Comparison of ENCODE assay signal across 32 cellular contexts in genomic region chr2:25966531-25967265, GRCh38. TPM values are rescaled to one million over a fixed set of nuclear protein-coding genes. Genes with fewer than 3 reads are reported as not detected.
DNase-seq lines count a peak whose midpoint lies in the region; ATAC-seq, FAIRE-seq and TF ChIP-seq lines count a peak whose summit lies in the region.
"Had no signal": no experiment of that assay in that cellular context is flagged by ENCODE, and none has a peak within 500 bp of the region (broad histone marks: within the 10 kb centered on the region; RNA-seq: fewer than 3 reads in every experiment).

No MANE protein-coding gene starts in this region.

- TF ChIP-seq RAD21 in A549 (conservative IDR thresholded peaks at IDR 0.05 in 1 of 2, IDR thresholded peaks at IDR 0.05 in 1 of 2) (no peak), HCT116 (IDR thresholded peaks at IDR 0.05; ENCODE audit: low read depth) (no peak)

- no peaks in the 10 kb centered on the region for H3K79me2 ChIP-seq in HCT116 (ENCODE audit: insufficient read depth, low read length)

- H3K27me3 Mint-ChIP-seq in mesothelial cell of epicardium (ENCODE audit: low read depth), result no peaks in the 10 kb centered on the region

- RAD21 ChIA-PET in HCT116 (lab: Charles Lee; ENCODE audit: low non-redundant PET in 1 of 2, low total read pairs in 2 of 2, uncharacterized antibody in 2 of 2, unreplicated experiment in 2 of 2), result no interaction called here

- H3K4me3 Mint-ChIP-seq in mesothelial cell of epicardium, result no peak overlapping the region
- H3K4me3 Mint-ChIP-seq: H9; neural progenitor cell; T-helper 1 cell treated with Interleukin-12 subunit alpha and Interleukin-12 subunit beta and Interleukin-4 antibody, amounts not matched to agents 30 μg/mL and 1 μg/mL, for 36 hours had no signal

- no peaks in the 10 kb centered on the region for H3K27me3 ChIP-seq in HCT116 (ENCODE audit: insufficient read depth, low read length)
- H3K27me3 ChIP-seq in sigmoid colon, result no peaks in the 10 kb centered on the region
- H3K27me3 ChIP-seq: breast epithelium, gastroesophageal sphincter, MG63, neural progenitor cell, Peyer's patch, SJSA1, vagina had no signal

- TF ChIP-seq CTCF in A549 (IDR thresholded peaks at IDR 0.05), result no peak
- peak in 2 of 3 experiments; percentile 11 to 32; a peak in 2 of 6 replicates for TF ChIP-seq CTCF in HCT116 (IDR thresholded peaks at IDR 0.05 in 2 of 3, conservative IDR thresholded peaks at IDR 0.05 in 1 of 3; ENCODE audit: borderline replicate concordance in 1 of 3, insufficient read depth in 1 of 3, low read depth in 2 of 3, low read length in 2 of 3)
- no peak for TF ChIP-seq CTCF in mesothelial cell of epicardium (IDR thresholded peaks at IDR 0.05; ENCODE audit: unreplicated experiment)
- TF ChIP-seq CTCF in sigmoid colon (IDR thresholded peaks at IDR 0.05), result no peak

- H3K27ac Mint-ChIP-seq in mesothelial cell of epicardium, result peak overlapping the region; percentile 64
- H3K27ac Mint-ChIP-seq: neural progenitor cell; T-helper 1 cell treated with Interleukin-12 subunit alpha and Interleukin-12 subunit beta and Interleukin-4 antibody, amounts not matched to agents 30 μg/mL and 1 μg/mL, for 36 hours had no signal

- H3K36me3 ChIP-seq in HCT116 (ENCODE audit: control insufficient read depth in 1 of 2, insufficient read depth in 2 of 2, low read length in 2 of 2) (no peaks in the 10 kb centered on the region), sigmoid colon (no peaks in the 10 kb centered on the region)
- H3K36me3 ChIP-seq: breast epithelium, lower lobe of right lung, MG63, neural progenitor cell, Peyer's patch, SJSA1, vagina had no signal

- intact Hi-C loops in HCT116 (cut with micrococcal nuclease), result no loop called here
- intact Hi-C loops in sigmoid colon (cut with DNase I), result no loop called here

- peaks cover 19% of the 10 kb centered on the region for H3K36me3 Mint-ChIP-seq in mesothelial cell of epicardium

- H3K4me2 ChIP-seq in A549, result peak overlapping the region; percentile 1; the same call in 1 of the 3 replicates
- H3K4me2 ChIP-seq in HCT116 (ENCODE audit: low read length), result no peak overlapping the region
- H3K4me2 ChIP-seq: neural progenitor cell had no signal

- H2AFZ ChIP-seq in HCT116 (ENCODE audit: low read depth, low read length, poor library complexity, severe bottlenecking), result no peak overlapping the region
- H2AFZ ChIP-seq: neural progenitor cell had no signal

- POLR2A ChIA-PET in A549 (lab: Yijun Ruan, JAX), result no interaction called here
- POLR2A ChIA-PET in HCT116 (lab: Charles Lee), result no interaction called here

- DNase-seq in A549 (ENCODE audit: low read depth in 1 of 2, low spot score in 1 of 2) (no peak), HCT116 (ENCODE audit: low read depth, low spot score) (no peak), mesothelial cell of epicardium (ENCODE audit: low spot score in 2 of 2, unreplicated experiment in 2 of 2) (no peak), sigmoid colon (no peak), COR-L47 (lab: John Stamatoyannopoulos, UW) (no peak)
- DNase-seq: activated CD4-positive, alpha-beta T cell treated with anti-CD3 and anti-CD28 coated beads for 48 hours; activated naive CD4-positive, alpha-beta T cell; activated T-cell treated with anti-CD3 and anti-CD28 coated beads, Interleukin-2, amount 50 U/mL, for 48 hours; cortex of kidney; H9; lower lobe of right lung; MG63; NCI-H1417; NCI-H2081; NCI-H446; Peyer's patch; psoas muscle; stimulated activated CD4-positive, alpha-beta T cell treated with anti-CD3 and anti-CD28 coated beads, Interleukin-1b, Interleukin-23, amount 100 ng/mL, for 48 hours had no signal

- no peak overlapping the region for H3K9ac ChIP-seq in HCT116 (ENCODE audit: low read length)
- H3K9ac ChIP-seq: neural progenitor cell had no signal

- H3K9me3 Mint-ChIP-seq in mesothelial cell of epicardium, result no peaks in the 10 kb centered on the region
- H3K9me3 Mint-ChIP-seq: H9; neural progenitor cell; T-helper 1 cell treated with Interleukin-12 subunit alpha and Interleukin-12 subunit beta and Interleukin-4 antibody, amounts not matched to agents 30 μg/mL and 1 μg/mL, for 36 hours had no signal

- no peaks in the 10 kb centered on the region for H4K20me1 ChIP-seq in HCT116 (ENCODE audit: insufficient read depth)

- TF ChIP-seq POLR2A in A549 (IDR thresholded peaks at IDR 0.05; ENCODE audit: low read length) (no peak), HCT116 (IDR thresholded peaks at IDR 0.05; ENCODE audit: borderline replicate concordance, extremely low read depth, insufficient read depth, insufficient read length) (no peak), sigmoid colon (IDR thresholded peaks at IDR 0.05) (no peak)

- H3K4me1 Mint-ChIP-seq in mesothelial cell of epicardium, result peaks cover 7% of the 10 kb centered on the region
- H3K4me1 Mint-ChIP-seq: H9 had no signal

- TF ChIP-seq EP300 in A549 (IDR thresholded peaks at IDR 0.05) (no peak), sigmoid colon (IDR thresholded peaks at IDR 0.05) (no peak)

- H3K4me1 ChIP-seq in A549, result peaks cover 68% of the 10 kb centered on the region
- H3K4me1 ChIP-seq in HCT116 (ENCODE audit: control insufficient read depth in 1 of 2, insufficient read depth in 2 of 2, low read length in 2 of 2), result peaks cover 0 to 15% of the 10 kb centered on the region in 2 experiments; a peak in 1 of 4 replicates
- no peaks in the 10 kb centered on the region for H3K4me1 ChIP-seq in sigmoid colon
- H3K4me1 ChIP-seq: breast epithelium, lower lobe of right lung, neural progenitor cell, psoas muscle, SJSA1, vagina had no signal

- CTCF ChIA-PET in A549 (lab: Yijun Ruan, JAX) (interaction anchor here (0.6 to 6.3 kb wide), 12 partner anchors 8 to 179 kb away, joined by 3 to 56 read pairs (median 3); partner anchors contain the start of gene KIF3C), HCT116 (lab: Charles Lee) (no interaction called here)

- H3K9me3 ChIP-seq in A549 (no peaks in the 10 kb centered on the region), HCT116 (ENCODE audit: control insufficient read depth in 1 of 2, insufficient read depth in 1 of 2, low read depth in 1 of 2, low read length in 2 of 2) (no peaks in the 10 kb centered on the region), sigmoid colon (no peaks in the 10 kb centered on the region)
- H3K9me3 ChIP-seq: breast epithelium, gastroesophageal sphincter, lower lobe of right lung, MG63, Peyer's patch, psoas muscle, SJSA1, vagina had no signal

- no TSS peak for BruUV-seq in HCT116 (replicated peaks; lab: Mats Ljungman, UMichigan)

- H3K27ac ChIP-seq in A549, result peak overlapping the region in 1 of 2 experiments; percentile 79; a peak in 3 of 6 replicates
- no peak overlapping the region for H3K27ac ChIP-seq in HCT116 (ENCODE audit: low read depth, low read length)
- H3K27ac ChIP-seq in sigmoid colon, result no peak overlapping the region
- H3K27ac ChIP-seq: breast epithelium, gastroesophageal sphincter, HL-60, lower lobe of right lung, neural progenitor cell, Peyer's patch, psoas muscle, SJSA1, skin epidermis, vagina had no signal

- 91% methylated on average over 7 of the region's 7 CpGs for WGBS in A549 (ENCODE audit: missing lambda C conversion rate)
- 89 to 93% methylated on average over 7 of the region's 7 CpGs for WGBS in sigmoid colon, 2 donors

- no peak overlapping the region for H3K4me3 ChIP-seq in A549
- H3K4me3 ChIP-seq in HCT116 (replicated peaks in 1 of 2; ENCODE audit: low read depth in 1 of 2, low read length in 2 of 2), result no peak overlapping the region
- H3K4me3 ChIP-seq in sigmoid colon, result no peak overlapping the region
- H3K4me3 ChIP-seq: breast epithelium, gastroesophageal sphincter, lower lobe of right lung, MG63, neural progenitor cell, Peyer's patch, psoas muscle, SJSA1, skin epidermis, vagina had no signal

- no peaks in the 10 kb centered on the region for H3K9me2 ChIP-seq in HCT116 (ENCODE audit: insufficient read depth)

- no peak for FAIRE-seq in A549 (lab: Jason Lieb, UNC)
- FAIRE-seq: D721Med, endometrium, GM12892 had no signal

- ATAC-seq in A549 (no peak), HCT116 (peak; percentile 69), SK-N-SH treated with all-trans-retinoic acid at 6 μM for 48 hours (peak; percentile 22; the same call in 2 of the 3 replicates), HG03378 (IDR thresholded peaks at IDR 0.05; ENCODE audit: unreplicated experiment) (no peak), GM19467 (IDR thresholded peaks at IDR 0.05; ENCODE audit: unreplicated experiment) (no peak)
- ATAC-seq: gastroesophageal sphincter, lower lobe of right lung had no signal

TF ChIP-seq in A549, 52 proteins besides CTCF, POLR2A, EP300 and RAD21 (continues in another document):
- no peak for TF ChIP-seq EHMT2 (IDR thresholded peaks at IDR 0.05; ENCODE audit: low read depth)

TF ChIP-seq in HCT116, 20 proteins besides CTCF, POLR2A, EP300 and RAD21 (continues in another document):
- TF ChIP-seq ATF3 (IDR thresholded peaks at IDR 0.05), result no peak
- TF ChIP-seq ELF1 (IDR thresholded peaks at IDR 0.05; ENCODE audit: borderline replicate concordance, low read depth), result no peak
- no peak for TF ChIP-seq POLR2AphosphoS5 (IDR thresholded peaks at IDR 0.05; ENCODE audit: low read depth, low read length)
- no peak for TF ChIP-seq FOSL1 (IDR thresholded peaks at IDR 0.05; ENCODE audit: low read depth)
- no peak for TF ChIP-seq JUND (IDR thresholded peaks at IDR 0.05)
- TF ChIP-seq EGR1 (IDR thresholded peaks at IDR 0.05; ENCODE audit: low read depth), result no peak

TF ChIP-seq in SK-N-SH treated with all-trans-retinoic acid at 6 μM for 48 hours, 23 proteins besides CTCF, POLR2A, EP300 and RAD21 (continues in another document):
- TF ChIP-seq ESRRG (CRISPR knock-in tag; IDR thresholded peaks at IDR 0.05) (no peak), GLIS3 (CRISPR knock-in tag; IDR thresholded peaks at IDR 0.05) (no peak), ZNF70 (CRISPR knock-in tag; IDR thresholded peaks at IDR 0.05) (no peak)

RNA-seq across cellular contexts. Expression of gene KIF3C, which starts 15.6 kb away (rescaled TPM):
- polyA plus RNA-seq in A549 (2011; rRNA removed) (17.1 and 20.1 TPM in 2 replicates), A549 (2017; fragmentation: RNase III; extraction: RNeasy Plus Mini Kit Qiagen cat#74134 plus additional on column Dnase treatment) (57.4 to 80.8 TPM (median 77.4 TPM) in 3 replicates), sigmoid colon (1 to 10 TPM in 2 of 3 donors, under 1 TPM in 1; 0.69 to 3.4 (median 1.8) TPM)
- polyA plus RNA-seq in A549 (2012; cell fraction: cytosol; rRNA removed), result 18.2 and 20.9 TPM in 2 replicates
- polyA plus RNA-seq in A549 (2012; cell fraction: nucleus; rRNA removed), result 20.5 and 20.6 TPM in 2 replicates
- polyA minus RNA-seq in A549 (2011; rRNA and poly(A)+ RNA removed), result 34.3 and 36.5 TPM in 2 replicates
- total RNA-seq in HCT116 (2021; ENCODE audit: unreplicated experiment) (5.4 TPM), mesothelial cell of epicardium (31.9 to 39.5 TPM (median 39.5 TPM) in 3 replicates), sigmoid colon (10 to 100 TPM in 1 of 4 donors, 1 to 10 TPM in 3; 5.7 to 12.5 (median 8.1) TPM)
- 4.6 and 6.3 TPM in 2 replicates for polyA plus RNA-seq in HCT116 (2012)

Comparison
In these comparisons a context has a peak if more than half of its experiments do, and no peak if none do; other contexts are left out.
1. ATAC-seq: peak in HCT116 (single experiment) and SK-N-SH treated with all-trans-retinoic acid at 6 μM for 48 hours (single experiment); none in A549 (0 of 2), HG03378 (single experiment) and GM19467 (single experiment).
2. CTCF ChIP-seq: peak in HCT116 (2 of 3); none in A549 (single experiment), mesothelial cell of epicardium (single experiment) and sigmoid colon (0 of 4).
3. Of the 6 proteins assayed by ChIP-seq in both A549 and HCT116: peak only in A549: none; only in HCT116: CTCF; in both: none; in neither: 5.